1 cellular context compared by ENCODE assay signal in genomic region chr2:190881480-190882326, GRCh38.
TF ChIP-seq lines count a peak whose summit lies in the region.

No MANE protein-coding gene starts in this region.

TF ChIP-seq in K562, 482 proteins besides CTCF, POLR2A, EP300 and RAD21 (continued from another document and continues in another):
- TF ChIP-seq HNRNPH1 (optimal IDR thresholded peaks at IDR 0.05; ENCODE audit: low read depth, low read length): no peak
- peak; percentile 54; the same call in 1 of the 2 replicates for TF ChIP-seq NBN (IDR thresholded peaks at IDR 0.05; ENCODE audit: low read depth)
- no peak for TF ChIP-seq SLC30A9 (CRISPR knock-in tag; IDR thresholded peaks at IDR 0.05)
- peak; percentile 44; the same call in 1 of the 2 replicates for TF ChIP-seq HDAC2 (IDR thresholded peaks at IDR 0.05)
- TF ChIP-seq SMAD3 (CRISPR knock-in tag; conservative IDR thresholded peaks at IDR 0.05): no peak
- no peak for TF ChIP-seq ZNF12 (CRISPR knock-in tag; IDR thresholded peaks at IDR 0.05)
- no peak for TF ChIP-seq MXD1 (CRISPR knock-in tag; IDR thresholded peaks at IDR 0.05; ENCODE audit: borderline replicate concordance, poor library complexity, severe bottlenecking)
- TF ChIP-seq RB1 (IDR thresholded peaks at IDR 0.05; ENCODE audit: low read depth): no peak
- TF ChIP-seq RUNX1 (IDR thresholded peaks at IDR 0.05; ENCODE audit: low read depth): no peak
- peak; percentile 23; the same call in 1 of the 2 replicates for TF ChIP-seq C11orf30 (IDR thresholded peaks at IDR 0.05; ENCODE audit: low read depth)
- peak; percentile 75 for TF ChIP-seq RBM22 (IDR thresholded peaks at IDR 0.05; ENCODE audit: low read depth, low read length, poor library complexity, severe bottlenecking)
- no peak for TF ChIP-seq E2F1 (CRISPR knock-in tag; IDR thresholded peaks at IDR 0.05)
- TF ChIP-seq CHD4 (IDR thresholded peaks at IDR 0.05; ENCODE audit: insufficient read depth, insufficient replicate concordance, low read depth, low read length, poor library complexity, severe bottlenecking): no peak
- peak; percentile 53 for TF ChIP-seq SAP30 (IDR thresholded peaks at IDR 0.05; ENCODE audit: borderline replicate concordance, insufficient read depth, low read depth, low read length, poor library complexity, severe bottlenecking)
- no peak for TF ChIP-seq THRB (CRISPR knock-in tag; conservative IDR thresholded peaks at IDR 0.05)
- TF ChIP-seq ZNF778 (CRISPR knock-in tag; IDR thresholded peaks at IDR 0.05): no peak
- TF ChIP-seq DDX20 (tag; IDR thresholded peaks at IDR 0.05; ENCODE audit: low read depth): no peak
- TF ChIP-seq ETV1 (tag; conservative IDR thresholded peaks at IDR 0.05; ENCODE audit: low read depth): peak; percentile 96
- TF ChIP-seq NRF1 (conservative IDR thresholded peaks at IDR 0.05 in 1 of 2, IDR thresholded peaks at IDR 0.05 in 1 of 2): peak; percentile 8 to 17; a peak in 1 of 4 replicates
- TF ChIP-seq NFIC (IDR thresholded peaks at IDR 0.05): no peak
- peak; percentile 48; the same call in 1 of the 2 replicates for TF ChIP-seq SPI1 (IDR thresholded peaks at IDR 0.05; ENCODE audit: borderline replicate concordance, low read depth, low read length)
- no peak for TF ChIP-seq SREBF2 (CRISPR knock-in tag; IDR thresholded peaks at IDR 0.05)
- TF ChIP-seq KAT2B (IDR thresholded peaks at IDR 0.05; ENCODE audit: low read depth, low read length): no peak
- no peak for TF ChIP-seq SETDB1 (IDR thresholded peaks at IDR 0.05; ENCODE audit: low read length)
- TF ChIP-seq SNIP1 (IDR thresholded peaks at IDR 0.05; ENCODE audit: low read depth): no peak
- TF ChIP-seq CBFA2T2 (conservative IDR thresholded peaks at IDR 0.05): peak; percentile 68
- TF ChIP-seq DIDO1 (tag; IDR thresholded peaks at IDR 0.05; ENCODE audit: low read depth): 0 out of 2 replicates have a peak, but pooled peaks have one; percentile 23
- TF ChIP-seq ATF3 (IDR thresholded peaks at IDR 0.05): peak; percentile 93
- no peak for TF ChIP-seq ATF3 (CRISPR knock-in tag; conservative IDR thresholded peaks at IDR 0.05)
- no peak for TF ChIP-seq SP2 (IDR thresholded peaks at IDR 0.05; ENCODE audit: extremely low read depth, low read depth, low read length, poor library complexity, severe bottlenecking)
- no peak for TF ChIP-seq SMC3 (conservative IDR thresholded peaks at IDR 0.05; ENCODE audit: insufficient read depth, low read depth, low read length)
- peak; percentile 51; the same call in 1 of the 2 replicates for TF ChIP-seq MTA3 (IDR thresholded peaks at IDR 0.05; ENCODE audit: borderline replicate concordance)
- peak; percentile 84 for TF ChIP-seq FOSL1 (tag; conservative IDR thresholded peaks at IDR 0.05)
- TF ChIP-seq ZNF318 (IDR thresholded peaks at IDR 0.05; ENCODE audit: borderline replicate concordance in 1 of 2, low read depth in 1 of 2): peak in 1 of 2 experiments; percentile 75; a peak in 2 of 4 replicates
- no peak for TF ChIP-seq NFXL1 (CRISPR knock-in tag; IDR thresholded peaks at IDR 0.05)
- TF ChIP-seq CEBPG (CRISPR knock-in tag; IDR thresholded peaks at IDR 0.05): peak; percentile 39; the same call in 1 of the 2 replicates
- TF ChIP-seq CEBPG (tag; conservative IDR thresholded peaks at IDR 0.05 in 1 of 2, IDR thresholded peaks at IDR 0.05 in 1 of 2): peak; percentile 79 to 92
- no peak for TF ChIP-seq ZNF436 (CRISPR knock-in tag; IDR thresholded peaks at IDR 0.05)
- no peak for TF ChIP-seq TAF15 (IDR thresholded peaks at IDR 0.05; ENCODE audit: low read depth, low read length)
- peak in 1 of 2 experiments; percentile 69; a peak in 2 of 4 replicates for TF ChIP-seq HDAC1 (IDR thresholded peaks at IDR 0.05)
- no peak for TF ChIP-seq SMAD1 (IDR thresholded peaks at IDR 0.05; ENCODE audit: low read depth, low read length, partially characterized antibody)
- no peak for TF ChIP-seq MCM5 (IDR thresholded peaks at IDR 0.05; ENCODE audit: low read depth)
- TF ChIP-seq YY1 (IDR thresholded peaks at IDR 0.05; ENCODE audit: borderline replicate concordance in 1 of 3, control insufficient read depth in 1 of 3, extremely low read depth in 1 of 3, insufficient read depth in 3 of 3, insufficient read length in 1 of 3, insufficient replicate concordance in 2 of 3, low read depth in 1 of 3, low read length in 2 of 3): peak in 1 of 3 experiments; percentile 23
- TF ChIP-seq THAP7 (CRISPR knock-in tag; IDR thresholded peaks at IDR 0.05): no peak
- no peak for TF ChIP-seq ZNF511 (CRISPR knock-in tag; IDR thresholded peaks at IDR 0.05)
- TF ChIP-seq THRAP3 (IDR thresholded peaks at IDR 0.05; ENCODE audit: borderline replicate concordance): no peak
- no peak for TF ChIP-seq SMAD2 (IDR thresholded peaks at IDR 0.05; ENCODE audit: low read depth, low read length)
- TF ChIP-seq DLX4 (CRISPR knock-in tag; IDR thresholded peaks at IDR 0.05): no peak
- TF ChIP-seq POU5F1 (IDR thresholded peaks at IDR 0.05; ENCODE audit: borderline replicate concordance, low read depth, low read length, partially characterized antibody): no peak
- no peak for TF ChIP-seq CREB3L1 (IDR thresholded peaks at IDR 0.05; ENCODE audit: borderline replicate concordance, low read depth)
- TF ChIP-seq MEIS2 (IDR thresholded peaks at IDR 0.05; ENCODE audit: partially characterized antibody): no peak
- TF ChIP-seq YBX1 (IDR thresholded peaks at IDR 0.05): no peak
- TF ChIP-seq FOXK1 (CRISPR knock-in tag; IDR thresholded peaks at IDR 0.05; ENCODE audit: borderline replicate concordance): no peak
- no peak for TF ChIP-seq ZNF324 (CRISPR knock-in tag; IDR thresholded peaks at IDR 0.05)
- TF ChIP-seq BRD9 (IDR thresholded peaks at IDR 0.05; ENCODE audit: low read depth, partially characterized antibody): no peak
- no peak for TF ChIP-seq NUFIP1 (IDR thresholded peaks at IDR 0.05; ENCODE audit: partially characterized antibody)
